Comparison of ENCODE assay signal across 8 cellular contexts in genomic region chr11:12224537-12224893, GRCh38.
DNase-seq lines count a peak whose midpoint lies in the region; ATAC-seq and TF ChIP-seq lines count a peak whose summit lies in the region.

No MANE protein-coding gene starts in this region.

- POLR2A ChIA-PET in activated CD4-positive, alpha-beta memory T cell treated with anti-CD3 and anti-CD28 coated beads, Interleukin-2, amount 10 ng/mL, durations not matched to agents 7 days and 5 days (lab: Charles Lee): interaction anchor here (0.8 to 4.8 kb wide), 23 partner anchors 9 to 381 kb away, joined by 3 to 134 read pairs (median 10); partner anchors contain the start of gene MICAL2

- H3K4me1 Mint-ChIP-seq in activated CD4-positive, alpha-beta memory T cell treated with anti-CD3 and anti-CD28 coated beads, Interleukin-2, amount 10 ng/mL, durations not matched to agents 7 days and 5 days: peaks cover 68% of the 10 kb centered on the region

- H3K36me3 ChIP-seq in osteoblast (ENCODE audit: insufficient read depth, low read length) (peaks cover 89% of the 10 kb centered on the region), thyroid gland (peaks cover 0 to 33% of the 10 kb centered on the region in 2 donors)

- CTCF ChIA-PET in activated CD4-positive, alpha-beta memory T cell treated with anti-CD3 and anti-CD28 coated beads, Interleukin-2, amount 10 ng/mL, durations not matched to agents 7 days and 5 days (lab: Charles Lee): interaction anchor here (0.9 to 3.8 kb wide), 18 partner anchors 9 to 180 kb away, joined by 3 to 65 read pairs (median 5); no protein-coding TSS in a partner anchor

- H3K27ac Mint-ChIP-seq in activated CD4-positive, alpha-beta memory T cell treated with anti-CD3 and anti-CD28 coated beads, Interleukin-2, amount 10 ng/mL, durations not matched to agents 7 days and 5 days: peak overlapping the region; percentile 96

- no peak overlapping the region for H2AFZ ChIP-seq in osteoblast (ENCODE audit: low read length)

- H3K79me2 ChIP-seq in osteoblast (ENCODE audit: insufficient read depth, low read length): peaks cover 26% of the 10 kb centered on the region

- H3K4me3 ChIP-seq in osteoblast (ENCODE audit: insufficient read depth, low read length) (no peak overlapping the region), thyroid gland (replicated peaks in 1 of 3) (no peak overlapping the region)

- peaks cover 88% of the 10 kb centered on the region for H3K36me3 Mint-ChIP-seq in activated CD4-positive, alpha-beta memory T cell treated with anti-CD3 and anti-CD28 coated beads, Interleukin-2, amount 10 ng/mL, durations not matched to agents 7 days and 5 days (ENCODE audit: low read depth)

- no peaks in the 10 kb centered on the region for H3K9me3 ChIP-seq in osteoblast (ENCODE audit: low read depth, low read length)
- H3K9me3 ChIP-seq in thyroid gland: no peaks in the 10 kb centered on the region

- H3K27ac ChIP-seq in osteoblast (ENCODE audit: low read depth, low read length) (peak overlapping the region; percentile 97), thyroid gland (no peak overlapping the region)

- 63 to 79% methylated on average over 7 to 12 of the region's 12 CpGs for WGBS in thyroid gland, 2 donors

- no peaks in the 10 kb centered on the region for H4K20me1 ChIP-seq in osteoblast (ENCODE audit: insufficient read depth, low read length)

- H3K27me3 Mint-ChIP-seq in activated CD4-positive, alpha-beta memory T cell treated with anti-CD3 and anti-CD28 coated beads, Interleukin-2, amount 10 ng/mL, durations not matched to agents 7 days and 5 days: no peaks in the 10 kb centered on the region

- H3K27me3 ChIP-seq in osteoblast (ENCODE audit: insufficient read depth, low read length): no peaks in the 10 kb centered on the region
- H3K27me3 ChIP-seq in thyroid gland: no peaks in the 10 kb centered on the region

- no peak for TF ChIP-seq POLR2A in thyroid gland (IDR thresholded peaks at IDR 0.05)

- H3K4me2 ChIP-seq in osteoblast (ENCODE audit: insufficient read depth, low read length): peak overlapping the region; percentile 1

- intact Hi-C loops in thyroid gland (cut with DNase I): no loop called here

- peak; percentile 96 for DNase-seq in CMK (ENCODE audit: low read depth)
- peak; percentile 98 for DNase-seq in LHCN-M2 (ENCODE audit: low read depth)
- DNase-seq in activated CD4-positive, alpha-beta memory T cell treated with anti-CD3 and anti-CD28 coated beads, Interleukin-2, amount 10 ng/mL, durations not matched to agents 7 days and 5 days: peak; percentile 98
- peak; percentile 52 to 89 for DNase-seq in dermis microvascular lymphatic vessel endothelial cell (ENCODE audit: low read depth in 2 of 2)
- peak; percentile 95 for DNase-seq in osteoblast (ENCODE audit: insufficient read length, low spot score, missing footprints)
- peak; percentile 53 to 60 for DNase-seq in thyroid gland
- DNase-seq in SHP77 treated with DMSO at 0.1 percent for 48 hours (lab: John Stamatoyannopoulos, UW): no peak

- no peaks in the 10 kb centered on the region for H3K9me3 Mint-ChIP-seq in activated CD4-positive, alpha-beta memory T cell treated with anti-CD3 and anti-CD28 coated beads, Interleukin-2, amount 10 ng/mL, durations not matched to agents 7 days and 5 days

- H3K4me1 ChIP-seq in osteoblast (ENCODE audit: insufficient read depth, low read length) (peaks cover 29% of the 10 kb centered on the region), thyroid gland (peaks cover 9 to 16% of the 10 kb centered on the region in 2 donors)

- H3K4me3 Mint-ChIP-seq in activated CD4-positive, alpha-beta memory T cell treated with anti-CD3 and anti-CD28 coated beads, Interleukin-2, amount 10 ng/mL, durations not matched to agents 7 days and 5 days: peak overlapping the region; percentile 72

- peak; percentile 98 for ATAC-seq in GM21619 (IDR thresholded peaks at IDR 0.05; ENCODE audit: unreplicated experiment)

- TF ChIP-seq CTCF in osteoblast (IDR thresholded peaks at IDR 0.05; ENCODE audit: extremely low read depth, low read depth, low read length) (no peak), thyroid gland (IDR thresholded peaks at IDR 0.05) (no peak)
